ENCODE assay signal across 10 cellular contexts in the genomic region with DNA sequence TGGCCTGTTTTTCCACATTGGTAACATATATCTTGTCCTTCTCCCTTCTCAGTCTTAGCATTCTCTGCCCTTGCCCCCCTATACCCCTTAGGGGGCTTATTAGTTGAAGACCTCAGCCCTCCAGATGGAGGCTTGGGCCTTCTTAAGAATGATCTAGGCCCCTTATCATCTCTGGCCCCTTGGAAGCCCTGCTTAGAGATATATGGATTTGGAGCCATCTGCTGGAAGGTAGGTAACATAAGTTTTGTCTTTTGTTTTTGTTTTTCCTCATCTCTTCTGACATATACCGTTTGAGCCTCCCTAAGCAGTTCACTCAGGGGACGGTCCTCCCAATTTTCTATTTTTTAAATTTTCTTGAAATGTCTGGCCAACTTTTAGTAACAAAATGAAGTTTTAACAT. TPM values are rescaled to one million over a fixed set of nuclear protein-coding genes. Genes with fewer than 3 reads are reported as not detected.
A peak's percentile ranks its signal among the peaks of the same experiment; 100 is the strongest.
DNase-seq lines count a peak whose midpoint lies in the region; ATAC-seq and TF ChIP-seq lines count a peak whose summit lies in the region.
"Had no signal": no experiment of that assay in that cellular context is flagged by ENCODE, and none has a peak within 500 bp of the region (broad histone marks: within the 10 kb centered on the region; RNA-seq: fewer than 3 reads in every experiment).

No MANE protein-coding gene starts in this region.

- ATAC-seq in GM19035 (IDR thresholded peaks at IDR 0.05; ENCODE audit: unreplicated experiment) (no peak), GM18505 (IDR thresholded peaks at IDR 0.05; ENCODE audit: unreplicated experiment) (no peak)
- ATAC-seq: T-cell had no signal

- no peak overlapping the region for H3K4me3 Mint-ChIP-seq in progenitor cell of endocrine pancreas (ENCODE audit: low read depth)
- H3K4me3 Mint-ChIP-seq: CD14-positive monocyte, T-cell had no signal

- peak; percentile 13 for DNase-seq in NCI-H748 (lab: John Stamatoyannopoulos, UW; ENCODE audit: unreplicated experiment)
- no peak for DNase-seq in NCI-H748 treated with DMSO at 0.1 percent for 48 hours (lab: John Stamatoyannopoulos, UW)
- peak; percentile 11 for DNase-seq in NAMALWA (ENCODE audit: low spot score)
- DNase-seq in brain microvascular endothelial cell = no peak
- DNase-seq in progenitor cell of endocrine pancreas (ENCODE audit: low spot score, unreplicated experiment) = no peak
- no peak for DNase-seq in activated T-cell treated with anti-CD3 and anti-CD28 coated beads, Interleukin-2, amount 50 U/mL, for 1 hour
- DNase-seq: T-cell had no signal

- peaks cover 11% of the 10 kb centered on the region for H3K9me3 Mint-ChIP-seq in progenitor cell of endocrine pancreas (ENCODE audit: low read depth)
- H3K9me3 Mint-ChIP-seq: CD14-positive monocyte, T-cell had no signal

- no peaks in the 10 kb centered on the region for H3K4me1 Mint-ChIP-seq in progenitor cell of endocrine pancreas (ENCODE audit: low read depth)
- H3K4me1 Mint-ChIP-seq: CD14-positive monocyte, T-cell had no signal

- H3K36me3 Mint-ChIP-seq in progenitor cell of endocrine pancreas (ENCODE audit: insufficient read depth) = no peaks in the 10 kb centered on the region
- H3K36me3 Mint-ChIP-seq: CD14-positive monocyte, T-cell had no signal

- no peak for TF ChIP-seq POLR2A in GM18505 (IDR thresholded peaks at IDR 0.05; ENCODE audit: borderline replicate concordance, extremely low read depth, insufficient read depth, insufficient read length)

- no peak overlapping the region for H3K27ac ChIP-seq in brain microvascular endothelial cell

- H3K4me3 ChIP-seq in brain microvascular endothelial cell (ENCODE audit: low read depth, low read length) = no peak overlapping the region

- H3K36me3 ChIP-seq in brain microvascular endothelial cell (replicated peaks) = no peaks in the 10 kb centered on the region

- no peaks in the 10 kb centered on the region for H3K27me3 Mint-ChIP-seq in progenitor cell of endocrine pancreas

- TF ChIP-seq CTCF in brain microvascular endothelial cell (IDR thresholded peaks at IDR 0.05; ENCODE audit: low read depth, low read length, missing control alignments) = peak; percentile 26
- peak; percentile 27 for TF ChIP-seq CTCF in progenitor cell of endocrine pancreas (IDR thresholded peaks at IDR 0.05; ENCODE audit: unreplicated experiment)

- no peaks in the 10 kb centered on the region for H3K27me3 ChIP-seq in brain microvascular endothelial cell (replicated peaks)

- H3K27ac Mint-ChIP-seq in progenitor cell of endocrine pancreas = no peak overlapping the region
- H3K27ac Mint-ChIP-seq: CD14-positive monocyte, T-cell had no signal

- in situ Hi-C loops in brain microvascular endothelial cell (cut with HindIII; ENCODE audit: low pct_ligation_motif_present, low sequenced_read_pairs) = no loop called here

RNA-seq across cellular contexts. Expression of a gene that starts 48.3 kb away (rescaled TPM):
- 2.2 and 2.4 TPM in 2 replicates for total RNA-seq in progenitor cell of endocrine pancreas

Comparison
In these comparisons a context has a peak if more than half of its experiments do, and no peak if none do; other contexts are left out.
1. DNase-seq: peak in NCI-H748 (single experiment) and NAMALWA (single experiment); none in NCI-H748 treated with DMSO at 0.1 percent for 48 hours (single experiment), brain microvascular endothelial cell (single experiment), progenitor cell of endocrine pancreas (single experiment) and activated T-cell treated with anti-CD3 and anti-CD28 coated beads, Interleukin-2, amount 50 U/mL, for 1 hour (single experiment).